Comparison of ENCODE assay signal across 26 cellular contexts in genomic region chr16:70663524-70664324, GRCh38. TPM values are rescaled to one million over a fixed set of nuclear protein-coding genes. Genes with fewer than 3 reads are reported as not detected.
DNase-seq lines count a peak whose midpoint lies in the region; ATAC-seq and TF ChIP-seq lines count a peak whose summit lies in the region.
"Had no signal": no experiment of that assay in that cellular context is flagged by ENCODE, and none has a peak within 500 bp of the region (broad histone marks: within the 10 kb centered on the region; RNA-seq: fewer than 3 reads in every experiment).

No MANE protein-coding gene starts in this region.

- intact Hi-C loops in upper lobe of right lung (cut with DNase I), result no loop called here

- no peak for TF ChIP-seq EP300 in SK-N-SH (IDR thresholded peaks at IDR 0.05; ENCODE audit: borderline replicate concordance in 1 of 2, low read depth in 1 of 2, low read length in 1 of 2)

- H3K9me3 Mint-ChIP-seq in glutamatergic neuron (ENCODE audit: unreplicated experiment), result no peaks in the 10 kb centered on the region
- H3K9me3 Mint-ChIP-seq: activated naive CD4-positive, alpha-beta T cell treated with anti-CD3 and anti-CD28 coated beads, Interleukin-2, amount 50 U/mL, for 24 hours; memory B cell; T-cell had no signal

- peaks cover 14% of the 10 kb centered on the region for H3K36me3 Mint-ChIP-seq in glutamatergic neuron (ENCODE audit: unreplicated experiment)

- ATAC-seq in SK-N-SH treated with all-trans-retinoic acid at 6 μM for 48 hours (no peak), omental fat pad (ENCODE audit: low FRiP score) (peak; percentile 8), upper lobe of right lung (peak; percentile 1)
- ATAC-seq: psoas muscle, T-cell had no signal

- H3K4me3 Mint-ChIP-seq in glutamatergic neuron (ENCODE audit: unreplicated experiment), result no peak overlapping the region
- H3K4me3 Mint-ChIP-seq: activated naive CD4-positive, alpha-beta T cell treated with anti-CD3 and anti-CD28 coated beads, Interleukin-2, amount 50 U/mL, for 24 hours; GM23338; memory B cell; nephron; T-cell had no signal

- H3K4me2 ChIP-seq in SK-N-SH, result no peak overlapping the region
- H3K4me2 ChIP-seq: BLaER1 treated with 17β-estradiol and CSF1 and Interleukin-3, amounts not matched to agents 10 nM and 100 nM; GM23338 had no signal

- H3F3A ChIP-seq in SK-N-SH (replicated peaks; ENCODE audit: insufficient read depth), result peaks cover 3% of the 10 kb centered on the region

- POLR2A ChIA-PET in SK-N-SH (lab: Yijun Ruan, JAX), result no interaction called here

- DNase-seq in SK-N-SH (peak; percentile 36), omental fat pad (ENCODE audit: low spot score) (no peak), upper lobe of right lung (peak; percentile 65), glutamatergic neuron (no peak), NCI-H187 (lab: John Stamatoyannopoulos, UW) (no peak)
- no peak for DNase-seq in stimulated activated naive CD4-positive, alpha-beta T cell (lab: John Stamatoyannopoulos, UW)
- DNase-seq: activated CD4-positive, alpha-beta T cell treated with anti-CD3 and anti-CD28 coated beads, Interleukin-2, amount 50 U/mL, for 4 hours; activated T-cell treated with anti-CD3 and anti-CD28 coated beads for 4 hours; body of pancreas; Calu3; cortex of kidney; foreskin fibroblast; hippocampal formation; NCI-H526; psoas muscle; SHP77; stimulated activated CD8-positive, alpha-beta memory T cell treated with anti-CD3 and anti-CD28 coated beads, Interleukin-4, amount 100 ng/mL, for 48 hours; T-cell had no signal

- peaks cover 13% of the 10 kb centered on the region for H4K20me1 ChIP-seq in SK-N-SH (ENCODE audit: insufficient read depth)

- 97% methylated on average over 26 of the region's 56 CpGs for WGBS in SK-N-SH (ENCODE audit: low lambda C conversion rate)

- no peak overlapping the region for H3K9ac ChIP-seq in SK-N-SH
- H3K9ac ChIP-seq: BLaER1 treated with 17β-estradiol and CSF1 and Interleukin-3, amounts not matched to agents 10 nM and 100 nM had no signal

- H3K27me3 ChIP-seq in SK-N-SH (ENCODE audit: insufficient read depth), result no peaks in the 10 kb centered on the region
- no peaks in the 10 kb centered on the region for H3K27me3 ChIP-seq in upper lobe of right lung
- H3K27me3 ChIP-seq: BLaER1 treated with 17β-estradiol and CSF1 and Interleukin-3, amounts not matched to agents 10 nM and 100 nM; body of pancreas; tibial nerve had no signal

- H3K79me2 ChIP-seq in SK-N-SH (ENCODE audit: insufficient read depth), result 0 out of 2 replicates have a peak, but pooled peaks cover 6% of the 10 kb centered on the region

- no peak for TF ChIP-seq RAD21 in SK-N-SH (IDR thresholded peaks at IDR 0.05; ENCODE audit: low read length)

- CTCF ChIA-PET in SK-N-SH (lab: Yijun Ruan, JAX), result no interaction called here

- H3K36me3 ChIP-seq in SK-N-SH (replicated peaks in 1 of 2; ENCODE audit: control insufficient read depth in 1 of 2, insufficient read depth in 2 of 2, low read length in 1 of 2), result peaks cover 32 to 33% of the 10 kb centered on the region in 2 experiments
- H3K36me3 ChIP-seq in upper lobe of right lung, result peaks cover 52% of the 10 kb centered on the region

- no peaks in the 10 kb centered on the region for H3K9me3 ChIP-seq in SK-N-SH
- no peaks in the 10 kb centered on the region for H3K9me3 ChIP-seq in upper lobe of right lung
- H3K9me3 ChIP-seq: BLaER1 treated with 17β-estradiol and CSF1 and Interleukin-3, amounts not matched to agents 10 nM and 100 nM; body of pancreas; psoas muscle; tibial nerve had no signal

- H3K4me1 ChIP-seq in SK-N-SH (ENCODE audit: control insufficient read depth in 1 of 2, insufficient read depth in 2 of 2, low read depth in 1 of 2, low read length in 1 of 2) (peaks cover 0 to 8% of the 10 kb centered on the region in 2 experiments; a peak in 1 of 4 replicates), upper lobe of right lung (no peaks in the 10 kb centered on the region)
- H3K4me1 ChIP-seq: body of pancreas, psoas muscle had no signal

- H3K4me1 Mint-ChIP-seq in glutamatergic neuron (ENCODE audit: low read depth, unreplicated experiment), result peaks cover 6% of the 10 kb centered on the region
- H3K4me1 Mint-ChIP-seq: activated naive CD4-positive, alpha-beta T cell treated with anti-CD3 and anti-CD28 coated beads, Interleukin-2, amount 50 U/mL, for 24 hours; memory B cell; T-cell had no signal

- TF ChIP-seq CTCF in SK-N-SH (IDR thresholded peaks at IDR 0.05) (no peak), omental fat pad (IDR thresholded peaks at IDR 0.05) (no peak), upper lobe of right lung (IDR thresholded peaks at IDR 0.05) (no peak), glutamatergic neuron (IDR thresholded peaks at IDR 0.05; ENCODE audit: partially characterized antibody, unreplicated experiment) (no peak)

- H3K27ac ChIP-seq in SK-N-SH (ENCODE audit: low read depth in 2 of 2, low read length in 1 of 2), result no peak overlapping the region
- H3K27ac ChIP-seq in cingulate gyrus (ENCODE audit: low read depth, low read length), result peak overlapping the region; percentile 39
- H3K27ac ChIP-seq in upper lobe of right lung, result peak overlapping the region; percentile 11
- H3K27ac ChIP-seq: BLaER1 treated with 17β-estradiol and CSF1 and Interleukin-3, amounts not matched to agents 10 nM and 100 nM; body of pancreas; psoas muscle had no signal

- H2AFZ ChIP-seq in SK-N-SH (ENCODE audit: low read depth), result no peak overlapping the region
- H2AFZ ChIP-seq: GM23338 had no signal

- no peaks in the 10 kb centered on the region for H3K9me2 ChIP-seq in SK-N-SH

- H3K27ac Mint-ChIP-seq in glutamatergic neuron (ENCODE audit: unreplicated experiment), result no peak overlapping the region
- H3K27ac Mint-ChIP-seq: activated naive CD4-positive, alpha-beta T cell treated with anti-CD3 and anti-CD28 coated beads, Interleukin-2, amount 50 U/mL, for 24 hours; GM23338; memory B cell; nephron; T-cell had no signal

- no peak overlapping the region for H3K4me3 ChIP-seq in SK-N-SH (ENCODE audit: low read depth in 2 of 2, low read length in 1 of 2)
- no peak overlapping the region for H3K4me3 ChIP-seq in upper lobe of right lung
- H3K4me3 ChIP-seq: BLaER1 treated with 17β-estradiol and CSF1 and Interleukin-3, amounts not matched to agents 10 nM and 100 nM; body of pancreas; GM23338; psoas muscle; tibial nerve had no signal

- H3K27me3 Mint-ChIP-seq in glutamatergic neuron (ENCODE audit: unreplicated experiment), result peaks cover 2% of the 10 kb centered on the region
- H3K27me3 Mint-ChIP-seq: activated naive CD4-positive, alpha-beta T cell treated with anti-CD3 and anti-CD28 coated beads, Interleukin-2, amount 50 U/mL, for 24 hours; T-cell had no signal

TF ChIP-seq in SK-N-SH, 30 proteins besides CTCF, POLR2A, EP300 and RAD21:
- TF ChIP-seq MXI1 (IDR thresholded peaks at IDR 0.05; ENCODE audit: low read depth, low read length), result no peak
- TF ChIP-seq MEF2A (IDR thresholded peaks at IDR 0.05; ENCODE audit: borderline replicate concordance, low read depth), result no peak
- TF ChIP-seq USF1 (IDR thresholded peaks at IDR 0.05; ENCODE audit: borderline replicate concordance, low read depth), result no peak

TF ChIP-seq in SK-N-SH treated with all-trans-retinoic acid at 6 μM for 48 hours, 23 proteins besides CTCF, POLR2A, EP300 and RAD21 (continues in another document):
- no peak for TF ChIP-seq CSRNP3 (CRISPR knock-in tag; IDR thresholded peaks at IDR 0.05)
- no peak for TF ChIP-seq PATZ1 (CRISPR knock-in tag; IDR thresholded peaks at IDR 0.05; ENCODE audit: borderline replicate concordance)
- TF ChIP-seq ZFP30 (CRISPR knock-in tag; IDR thresholded peaks at IDR 0.05), result no peak
- TF ChIP-seq GLIS3 (CRISPR knock-in tag; IDR thresholded peaks at IDR 0.05), result no peak
- TF ChIP-seq CSDC2 (CRISPR knock-in tag; IDR thresholded peaks at IDR 0.05), result no peak
- no peak for TF ChIP-seq PPARA (CRISPR knock-in tag; IDR thresholded peaks at IDR 0.05; ENCODE audit: borderline replicate concordance)
- TF ChIP-seq ZFP3 (CRISPR knock-in tag; IDR thresholded peaks at IDR 0.05), result no peak
- TF ChIP-seq ZNF70 (CRISPR knock-in tag; IDR thresholded peaks at IDR 0.05), result no peak
- TF ChIP-seq TOX (CRISPR knock-in tag; IDR thresholded peaks at IDR 0.05; ENCODE audit: borderline replicate concordance), result no peak

RNA-seq across cellular contexts. Expression of gene IL34, which starts 17.4 kb away (rescaled TPM):
- 0.18 and 0.19 TPM in 2 replicates for polyA plus RNA-seq in SK-N-SH (2012; rRNA removed)
- polyA plus RNA-seq in SK-N-SH (2012; cell fraction: cytosol; rRNA removed), result 0.17 and 0.26 TPM in 2 replicates
- 0.27 and 0.36 TPM in 2 replicates for polyA plus RNA-seq in SK-N-SH (2012; cell fraction: nucleus; rRNA removed)
- total RNA-seq in omental fat pad (1 to 10 TPM in 3 of 4 donors, under 1 TPM in 1; 0.38 to 1.3 (median 1.2) TPM), upper lobe of right lung (3.3 TPM), glutamatergic neuron (ENCODE audit: unreplicated experiment) (0.42 TPM)

RNA-seq across cellular contexts. Expression of gene MTSS2, which starts 22.1 kb away (rescaled TPM):
- 41.3 and 54.1 TPM in 2 replicates for polyA plus RNA-seq in SK-N-SH (2012; rRNA removed)
- 25.3 and 37.7 TPM in 2 replicates for polyA plus RNA-seq in SK-N-SH (2012; cell fraction: cytosol; rRNA removed)
- polyA plus RNA-seq in SK-N-SH (2012; cell fraction: nucleus; rRNA removed), result 114 and 150 TPM in 2 replicates
- total RNA-seq in omental fat pad (10 to 100 TPM; 19.3 to 70.1 (median 32.4) TPM), upper lobe of right lung (81.3 TPM), glutamatergic neuron (ENCODE audit: unreplicated experiment) (36.2 TPM)

Comparison
In these comparisons a context has a peak if more than half of its experiments do, and no peak if none do; other contexts are left out.
1. DNase-seq: peak in SK-N-SH (single experiment) and upper lobe of right lung (single experiment); none in omental fat pad (single experiment), stimulated activated naive CD4-positive, alpha-beta T cell (0 of 6), glutamatergic neuron (single experiment) and NCI-H187 (0 of 2).
2. H3K27ac ChIP-seq: peak in cingulate gyrus (single experiment) and upper lobe of right lung (single experiment); none in SK-N-SH (0 of 2).